20 cellular contexts compared by ENCODE assay signal in genomic region chr4:139126898-139127297, GRCh38. TPM values are rescaled to one million over a fixed set of nuclear protein-coding genes. Genes with fewer than 3 reads are reported as not detected.
DNase-seq lines count a peak whose midpoint lies in the region; ATAC-seq, FAIRE-seq and TF ChIP-seq lines count a peak whose summit lies in the region.
"Had no signal": no experiment of that assay in that cellular context is flagged by ENCODE, and none has a peak within 500 bp of the region (broad histone marks: within the 10 kb centered on the region; RNA-seq: fewer than 3 reads in every experiment).

No MANE protein-coding gene starts in this region.

- H3K36me3 ChIP-seq in K562 (ENCODE audit: control insufficient read depth, insufficient read depth, low read length) (peaks cover 16% of the 10 kb centered on the region), small intestine (ENCODE audit: control insufficient read depth in 2 of 2, insufficient read depth in 2 of 2, low read length in 2 of 2) (no peaks in the 10 kb centered on the region)
- H3K36me3 ChIP-seq: BE2C had no signal

- H3K9ac ChIP-seq in K562 (ENCODE audit: insufficient read depth in 1 of 2, low read depth in 2 of 2, low read length in 2 of 2), result no peak overlapping the region

- no peak for FAIRE-seq in K562 (lab: Jason Lieb, UNC)
- FAIRE-seq in small intestine (lab: Jason Lieb, UNC), result no peak
- FAIRE-seq: A204.1, D721Med, H1 had no signal

- H3K27me3 Mint-ChIP-seq in activated naive CD4-positive, alpha-beta T cell treated with anti-CD3 and anti-CD28 coated beads, Interleukin-2, amount 50 U/mL, for 24 hours, result no peaks in the 10 kb centered on the region
- H3K27me3 Mint-ChIP-seq: CD8-positive, alpha-beta memory T cell had no signal

- H2AFZ ChIP-seq in K562 (ENCODE audit: low read depth, low read length), result no peak overlapping the region

- no peaks in the 10 kb centered on the region; the same call in 2 of the 3 replicates for H3K79me2 ChIP-seq in K562 (ENCODE audit: control insufficient read depth, insufficient read depth, low read length)

- TF ChIP-seq POLR2A in K562 (conservative IDR thresholded peaks at IDR 0.05), result no peak

- no peak for DNase-seq in activated naive CD4-positive, alpha-beta T cell (lab: John Stamatoyannopoulos, UW)
- DNase-seq in DMS53 treated with DMSO at 0.1 percent for 48 hours (lab: John Stamatoyannopoulos, UW; ENCODE audit: unreplicated experiment), result peak; percentile 16
- no peak for DNase-seq in K562 (ENCODE audit: extremely low read depth in 1 of 4, low spot score in 3 of 4)
- peak; percentile 13 for DNase-seq in small intestine
- no peak for DNase-seq in A172 (ENCODE audit: low spot score)
- DNase-seq in omental fat pad (ENCODE audit: low spot score), result no peak
- DNase-seq: ACHN; BE2C; C1 segment of cervical spinal cord; CD4-positive, CD25-positive, alpha-beta regulatory T cell; CD8-positive, alpha-beta memory T cell; COR-L47; DMS79 treated with DMSO at 0.1 percent for 48 hours; GF-D8; H9 had no signal

- in situ Hi-C loops in K562 (cut with MboI), result no loop called here

- no peaks in the 10 kb centered on the region for H3K9me1 ChIP-seq in K562 (ENCODE audit: control insufficient read depth, insufficient read depth, low read length)

- H3K4me1 Mint-ChIP-seq in activated naive CD4-positive, alpha-beta T cell treated with anti-CD3 and anti-CD28 coated beads, Interleukin-2, amount 50 U/mL, for 24 hours, result no peaks in the 10 kb centered on the region
- H3K4me1 Mint-ChIP-seq: CD4-positive, CD25-positive, alpha-beta regulatory T cell; CD8-positive, alpha-beta memory T cell had no signal

- intact Hi-C loops in K562 (cut with micrococcal nuclease), result no loop called here

- H3K4me2 ChIP-seq in K562 (ENCODE audit: insufficient read depth, low read length), result no peak overlapping the region

- H3K27me3 ChIP-seq in K562 (ENCODE audit: control insufficient read depth in 2 of 2, insufficient read depth in 2 of 2, low read length in 2 of 2) (no peaks in the 10 kb centered on the region), small intestine (ENCODE audit: control insufficient read depth in 2 of 2, insufficient read depth in 2 of 2, low read length in 2 of 2) (no peaks in the 10 kb centered on the region)
- H3K27me3 ChIP-seq: BE2C had no signal

- H3K4me1 ChIP-seq in K562 (replicated peaks in 1 of 2; ENCODE audit: control insufficient read depth in 2 of 2, insufficient read depth in 2 of 2, low read length in 2 of 2), result no peaks in the 10 kb centered on the region
- no peaks in the 10 kb centered on the region for H3K4me1 ChIP-seq in small intestine (ENCODE audit: control insufficient read depth in 2 of 2, insufficient read depth in 1 of 2, low read depth in 1 of 2, low read length in 1 of 2)
- H3K4me1 ChIP-seq: BE2C had no signal

- H3K9me3 ChIP-seq in K562 (replicated peaks; ENCODE audit: control insufficient read depth, insufficient read depth, low read depth, low read length) (no peaks in the 10 kb centered on the region), small intestine (ENCODE audit: control insufficient read depth, low read depth) (no peaks in the 10 kb centered on the region)
- H3K9me3 ChIP-seq: BE2C had no signal

- ATAC-seq in K562 (no peak; the same call in 1 of the 3 replicates), HG02759 (IDR thresholded peaks at IDR 0.05; ENCODE audit: unreplicated experiment) (no peak), omental fat pad (ENCODE audit: low FRiP score) (no peak)

- TF ChIP-seq EP300 in K562 (IDR thresholded peaks at IDR 0.05; ENCODE audit: low read length), result no peak

- no TSS peak for BruUV-seq in K562 (replicated peaks; lab: Mats Ljungman, UMichigan)

- no peak overlapping the region for H3K27ac ChIP-seq in K562 (ENCODE audit: extremely low read depth, low read depth, low read length)
- H3K27ac ChIP-seq in small intestine (ENCODE audit: low read depth in 1 of 2, low read length in 1 of 2), result no peak overlapping the region

- 31% methylated on average over 3 of the region's 3 CpGs for WGBS in K562 (ENCODE audit: insufficient coverage, low coverage, missing lambda C conversion rate)
- WGBS in small intestine, 3 donors, result 73 to 85% (median 78%) methylated on average over 3 of the region's 3 CpGs

- no peak overlapping the region for H3K4me3 ChIP-seq in K562
- no peak overlapping the region for H3K4me3 ChIP-seq in small intestine (ENCODE audit: low read depth in 1 of 2, low read length in 2 of 2)

- H3K36me3 Mint-ChIP-seq in activated naive CD4-positive, alpha-beta T cell treated with anti-CD3 and anti-CD28 coated beads, Interleukin-2, amount 50 U/mL, for 24 hours, result peaks cover 2% of the 10 kb centered on the region

- no peaks in the 10 kb centered on the region for H4K20me1 ChIP-seq in K562 (replicated peaks; ENCODE audit: control insufficient read depth, insufficient read depth, low read length)

- CTCF ChIA-PET in K562 (lab: Yijun Ruan, JAX; ENCODE audit: low intra/inter-chr PET ratio), result no interaction called here

- TF ChIP-seq CTCF in K562 (IDR thresholded peaks at IDR 0.05 in 2 of 3, conservative IDR thresholded peaks at IDR 0.05 in 1 of 3; ENCODE audit: insufficient read depth in 2 of 3, low read depth in 1 of 3, low read length in 3 of 3) (no peak), omental fat pad (IDR thresholded peaks at IDR 0.05) (no peak)

- no peaks in the 10 kb centered on the region for H3K9me3 Mint-ChIP-seq in activated naive CD4-positive, alpha-beta T cell treated with anti-CD3 and anti-CD28 coated beads, Interleukin-2, amount 50 U/mL, for 24 hours
- H3K9me3 Mint-ChIP-seq: CD8-positive, alpha-beta memory T cell; H9 had no signal

- POLR2A ChIA-PET in K562 (lab: Yijun Ruan, JAX), result interaction anchor here (1.1 kb wide), 1 partner anchor 13 kb away, joined by 3 read pairs; no protein-coding TSS in a partner anchor

- H3K27ac Mint-ChIP-seq in activated naive CD4-positive, alpha-beta T cell treated with anti-CD3 and anti-CD28 coated beads, Interleukin-2, amount 50 U/mL, for 24 hours, result peak overlapping the region; percentile 7
- H3K27ac Mint-ChIP-seq: CD4-positive, CD25-positive, alpha-beta regulatory T cell; CD8-positive, alpha-beta memory T cell had no signal

- no peak for TF ChIP-seq RAD21 in K562 (CRISPR knock-in tag; conservative IDR thresholded peaks at IDR 0.05 in 1 of 2, IDR thresholded peaks at IDR 0.05 in 1 of 2)

- H3K4me3 Mint-ChIP-seq in activated naive CD4-positive, alpha-beta T cell treated with anti-CD3 and anti-CD28 coated beads, Interleukin-2, amount 50 U/mL, for 24 hours, result no peak overlapping the region
- H3K4me3 Mint-ChIP-seq: CD4-positive, CD25-positive, alpha-beta regulatory T cell; CD8-positive, alpha-beta memory T cell; H9 had no signal

TF ChIP-seq in K562, 482 proteins besides CTCF, POLR2A, EP300 and RAD21:
- TF ChIP-seq TRIM24 (IDR thresholded peaks at IDR 0.05) (no peak), DDX20 (tag; IDR thresholded peaks at IDR 0.05; ENCODE audit: low read depth) (no peak), HOMEZ (CRISPR knock-in tag; IDR thresholded peaks at IDR 0.05) (no peak), MED1 (CRISPR knock-in tag; IDR thresholded peaks at IDR 0.05; ENCODE audit: borderline replicate concordance) (no peak), CBFA2T2 (conservative IDR thresholded peaks at IDR 0.05) (peak; percentile 22; the same call in 1 of the 2 replicates)

RNA-seq across cellular contexts. Expression of gene ELF2, which starts 50.1 kb away (rescaled TPM):
- 57.5 and 146 TPM in 2 replicates for total RNA-seq in K562 (2011; cell fraction: chromatin; rRNA removed; ENCODE audit: low replicate concordance)
- 30.2 and 35.3 TPM in 2 replicates for total RNA-seq in K562 (2011; cell fraction: nucleolus; rRNA removed)
- total RNA-seq in K562 (2011; cell fraction: nucleoplasm; rRNA removed), result 66.7 and 117 TPM in 2 replicates
- total RNA-seq in K562 (2014; rRNA removed) (29.7 TPM in 2 replicates), K562 (2014; rRNA removed; fragmentation: Illumina TruSeq; extraction: Trizol) (58.7 and 71.2 TPM in 2 replicates), K562 (2015; rRNA removed; fragmentation: Illumina TruSeq; extraction: Trizol) (47.5 and 51.3 TPM in 2 replicates), K562 (2021) (43.4 and 43.5 TPM in 2 replicates), omental fat pad (10 to 100 TPM; 39.0 to 89.5 (median 48.7) TPM)
- polyA plus RNA-seq in K562 (2011; rRNA removed) (48.7 and 54.3 TPM in 2 replicates), K562 (2014; fragmentation: Illumina TruSeq; extraction: Trizol) (37.9 and 41.6 TPM in 2 replicates), K562 (2014; fragmentation: Nextera tagmentation; extraction: Ambion mirVana) (10 to 100 TPM in 1 of 2 experiments, 1 to 10 TPM in 1; 9.4 to 18.0 TPM), K562 (2014; rRNA removed) (29.1 and 30.3 TPM in 2 replicates), small intestine (10 to 100 TPM in 2 of 3 donors, 1 to 10 TPM in 1; 8.1 to 14.5 (median 10.3) TPM)
- polyA plus RNA-seq in K562 (2011; cell fraction: cytosol; rRNA removed), result 22.0 and 25.1 TPM in 2 replicates
- 34.1 and 37.9 TPM in 2 replicates for polyA plus RNA-seq in K562 (2011; cell fraction: nucleus; rRNA removed)
- 25.8 and 27.5 TPM in 2 replicates for polyA plus RNA-seq in K562 (2012)
- 80.9 and 88.5 TPM in 2 replicates for polyA minus RNA-seq in K562 (2011; rRNA and poly(A)+ RNA removed)
- 32.9 and 33.7 TPM in 2 replicates for polyA minus RNA-seq in K562 (2011; cell fraction: cytosol; rRNA and poly(A)+ RNA removed)
- 28.0 and 46.7 TPM in 2 replicates for polyA minus RNA-seq in K562 (2011; cell fraction: nucleus; rRNA and poly(A)+ RNA removed)
- total RNA-seq in A172 (2014; rRNA removed; shearing (Covaris generic)), result 15.0 and 24.7 TPM in 2 replicates

Comparison
In these comparisons a context has a peak if more than half of its experiments do, and no peak if none do; other contexts are left out.
1. DNase-seq: peak in DMS53 treated with DMSO at 0.1 percent for 48 hours (single experiment) and small intestine (single experiment); none in activated naive CD4-positive, alpha-beta T cell (0 of 4), K562 (0 of 4), A172 (single experiment) and omental fat pad (single experiment).